In genomic region chr2:10654069-10654468, GRCh38 we compare ENCODE assay signal across 8 cellular contexts. TPM values are rescaled to one million over a fixed set of nuclear protein-coding genes. Genes with fewer than 3 reads are reported as not detected.
DNase-seq lines count a peak whose midpoint lies in the region; ATAC-seq lines count a peak whose summit lies in the region.

No MANE protein-coding gene starts in this region.

- peak overlapping the region; percentile 76 to 92 for H3K27ac Mint-ChIP-seq in activated naive CD4-positive, alpha-beta T cell treated with anti-CD3 and anti-CD28 coated beads, Interleukin-2, amount 50 U/mL, for 72 hours

- H3K9me3 Mint-ChIP-seq in activated naive CD4-positive, alpha-beta T cell treated with anti-CD3 and anti-CD28 coated beads, Interleukin-2, amount 50 U/mL, for 72 hours, result no peaks in the 10 kb centered on the region

- peak; percentile 98 to 100 for ATAC-seq in activated naive CD4-positive, alpha-beta T cell treated with anti-CD3 and anti-CD28 coated beads, Interleukin-2, amount 50 U/mL, for 72 hours
- ATAC-seq in HG03378 (IDR thresholded peaks at IDR 0.05; ENCODE audit: unreplicated experiment), result no peak
- no peak for ATAC-seq in HG03135 (IDR thresholded peaks at IDR 0.05; ENCODE audit: unreplicated experiment)
- ATAC-seq in HG03139 (IDR thresholded peaks at IDR 0.05; ENCODE audit: unreplicated experiment), result no peak

- DNase-seq in DMS79 treated with DMSO at 0.1 percent for 48 hours (lab: John Stamatoyannopoulos, UW) (peak; percentile 26), RPMI7951 (ENCODE audit: low read depth) (peak; percentile 47), renal cortical epithelial cell (ENCODE audit: low read depth) (peak; percentile 90), SKM-1 treated with dmso at 0.1 percent for 144 hours (lab: John Stamatoyannopoulos, UW; ENCODE audit: unreplicated experiment) (no peak)
- DNase-seq in activated naive CD4-positive, alpha-beta T cell treated with anti-CD3 and anti-CD28 coated beads, Interleukin-2, amount 50 U/mL, for 72 hours (ENCODE audit: low spot score in 2 of 2), result peak; percentile 50 to 58

- H3K36me3 Mint-ChIP-seq in activated naive CD4-positive, alpha-beta T cell treated with anti-CD3 and anti-CD28 coated beads, Interleukin-2, amount 50 U/mL, for 72 hours, result peaks cover 11 to 29% of the 10 kb centered on the region in 2 donors

RNA-seq across cellular contexts. Expression of gene NOL10, which starts 35.7 kb away (rescaled TPM):
- 39.5 and 39.9 TPM in 2 replicates for total RNA-seq in RPMI7951 (2014; rRNA removed; shearing (Covaris generic))
- total RNA-seq in activated naive CD4-positive, alpha-beta T cell treated with anti-CD3 and anti-CD28 coated beads, Interleukin-2, amount 50 U/mL, for 72 hours, result 10 to 100 TPM; 29.1 to 39.6 TPM
- 37.9 and 38.3 TPM in 2 replicates for total RNA-seq in renal cortical epithelial cell

Comparison
In these comparisons a context has a peak if more than half of its experiments do, and no peak if none do; other contexts are left out.
1. ATAC-seq: peak in activated naive CD4-positive, alpha-beta T cell treated with anti-CD3 and anti-CD28 coated beads, Interleukin-2, amount 50 U/mL, for 72 hours (2 of 2); none in HG03378 (single experiment), HG03135 (single experiment) and HG03139 (single experiment).